1 cellular context compared by ENCODE assay signal in the genomic region with DNA sequence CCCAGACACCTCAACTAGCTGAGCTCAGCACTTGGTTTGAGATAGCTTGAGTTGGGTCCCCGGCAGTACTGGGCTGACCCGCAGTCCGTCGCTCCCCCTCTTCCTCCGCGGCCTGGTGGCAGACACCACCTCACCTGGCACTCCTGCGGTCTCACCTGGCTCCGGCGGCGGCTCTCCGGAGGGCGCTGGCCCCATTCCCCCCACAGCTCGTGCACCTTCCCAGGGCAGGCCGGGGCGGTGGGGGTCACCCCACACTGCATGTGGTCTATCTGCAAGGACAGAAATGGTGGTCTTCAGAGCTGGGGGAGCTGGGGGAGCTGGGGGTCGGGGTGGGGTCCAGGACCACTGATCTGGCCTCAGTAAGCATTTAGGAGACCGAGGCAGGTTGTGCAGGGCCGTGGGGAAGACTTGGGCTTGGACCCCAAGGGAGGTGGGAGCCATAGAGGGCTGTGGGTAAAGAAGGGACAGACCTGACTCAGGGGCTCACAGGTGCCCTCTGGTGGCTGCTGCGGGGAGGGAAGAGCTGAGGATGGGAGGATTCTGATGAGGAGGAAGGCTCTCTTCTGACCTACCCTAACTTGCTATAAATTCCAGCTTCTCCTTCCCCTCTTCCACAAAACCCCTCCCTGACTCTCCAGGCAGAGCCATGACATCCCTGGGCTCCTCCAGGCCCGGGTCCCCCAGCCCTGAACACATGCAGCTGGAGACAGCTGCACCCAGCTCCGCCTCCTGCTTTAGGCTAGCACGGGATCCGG.
A peak's percentile ranks its signal among the peaks of the same experiment; 100 is the strongest.
TF ChIP-seq lines count a peak whose summit lies in the region.

No MANE protein-coding gene starts in this region.

TF ChIP-seq in K562, 482 proteins besides CTCF, POLR2A, EP300 and RAD21:
- TF ChIP-seq ZNF263 (CRISPR knock-in tag; IDR thresholded peaks at IDR 0.05; ENCODE audit: borderline replicate concordance) (peak; percentile 34; the same call in 1 of the 2 replicates), RBM25 (IDR thresholded peaks at IDR 0.05; ENCODE audit: low read depth, low read length, severe bottlenecking) (peak; percentile 47), MEF2D (tag; conservative IDR thresholded peaks at IDR 0.05; ENCODE audit: low read depth) (no peak), SPI1 (IDR thresholded peaks at IDR 0.05; ENCODE audit: borderline replicate concordance, low read depth, low read length) (peak; percentile 9; the same call in 1 of the 2 replicates), TCFL5 (CRISPR knock-in tag; conservative IDR thresholded peaks at IDR 0.05) (no peak), SRSF1 (IDR thresholded peaks at IDR 0.05; ENCODE audit: low read depth, low read length) (no peak), ZC3H11A (IDR thresholded peaks at IDR 0.05; ENCODE audit: low read depth, low read length) (no peak), SAP30 (IDR thresholded peaks at IDR 0.05; ENCODE audit: borderline replicate concordance, insufficient read depth, low read depth, low read length, poor library complexity, severe bottlenecking) (no peak), MXI1 (IDR thresholded peaks at IDR 0.05; ENCODE audit: low read depth, low read length) (no peak), SP2 (IDR thresholded peaks at IDR 0.05; ENCODE audit: extremely low read depth, low read depth, low read length, poor library complexity, severe bottlenecking) (peak; percentile 34), JUND (IDR thresholded peaks at IDR 0.05; ENCODE audit: borderline replicate concordance, low read depth, low read length) (peak; percentile 47; the same call in 1 of the 2 replicates), JUND (tag; IDR thresholded peaks at IDR 0.05; ENCODE audit: borderline replicate concordance, low read depth, low read length) (no peak), BCOR (IDR thresholded peaks at IDR 0.05) (peak; percentile 48; the same call in 1 of the 2 replicates), KLF16 (IDR thresholded peaks at IDR 0.05) (peak; percentile 64; the same call in 1 of the 2 replicates), CBX1 (IDR thresholded peaks at IDR 0.05; ENCODE audit: low read depth) (peak; percentile 47; the same call in 1 of the 2 replicates), RB1 (IDR thresholded peaks at IDR 0.05; ENCODE audit: low read depth) (peak; percentile 39; the same call in 1 of the 2 replicates), PHB (CRISPR knock-in tag; IDR thresholded peaks at IDR 0.05) (no peak), LARP7 (IDR thresholded peaks at IDR 0.05) (no peak), HCFC1 (IDR thresholded peaks at IDR 0.05; ENCODE audit: low read depth, low read length) (0 out of 2 replicates have a peak, but pooled peaks have one; percentile 25), KDM1A (IDR thresholded peaks at IDR 0.05) (peak in 1 of 2 experiments; percentile 66; a peak in 2 of 4 replicates), PTBP1 (IDR thresholded peaks at IDR 0.05; ENCODE audit: low read depth, low read length) (peak; percentile 75; the same call in 1 of the 2 replicates), PRMT5 (CRISPR knock-in tag; IDR thresholded peaks at IDR 0.05) (no peak), ZFP36 (IDR thresholded peaks at IDR 0.05; ENCODE audit: low read depth, low read length, partially characterized antibody) (peak; percentile 89), SMC3 (conservative IDR thresholded peaks at IDR 0.05; ENCODE audit: insufficient read depth, low read depth, low read length) (peak; percentile 70), NR2C2 (CRISPR knock-in tag; IDR thresholded peaks at IDR 0.05) (no peak), NR2C2 (tag; IDR thresholded peaks at IDR 0.05) (no peak), RCOR1 (IDR thresholded peaks at IDR 0.05; ENCODE audit: borderline replicate concordance in 1 of 2, low read depth in 2 of 2, low read length in 2 of 2) (peak; percentile 66 to 90; a peak in 3 of 4 replicates), KAT2B (IDR thresholded peaks at IDR 0.05; ENCODE audit: low read depth, low read length) (no peak)
- TF ChIP-seq, protein P1, sequence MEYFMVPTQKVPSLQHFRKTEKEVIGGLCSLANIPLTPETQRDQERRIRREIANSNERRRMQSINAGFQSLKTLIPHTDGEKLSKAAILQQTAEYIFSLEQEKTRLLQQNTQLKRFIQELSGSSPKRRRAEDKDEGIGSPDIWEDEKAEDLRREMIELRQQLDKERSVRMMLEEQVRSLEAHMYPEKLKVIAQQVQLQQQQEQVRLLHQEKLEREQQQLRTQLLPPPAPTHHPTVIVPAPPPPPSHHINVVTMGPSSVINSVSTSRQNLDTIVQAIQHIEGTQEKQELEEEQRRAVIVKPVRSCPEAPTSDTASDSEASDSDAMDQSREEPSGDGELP (CRISPR knock-in tag; IDR thresholded peaks at IDR 0.05; ENCODE audit: borderline replicate concordance): peak; percentile 47; the same call in 1 of the 2 replicates
- TF ChIP-seq, protein P2, sequence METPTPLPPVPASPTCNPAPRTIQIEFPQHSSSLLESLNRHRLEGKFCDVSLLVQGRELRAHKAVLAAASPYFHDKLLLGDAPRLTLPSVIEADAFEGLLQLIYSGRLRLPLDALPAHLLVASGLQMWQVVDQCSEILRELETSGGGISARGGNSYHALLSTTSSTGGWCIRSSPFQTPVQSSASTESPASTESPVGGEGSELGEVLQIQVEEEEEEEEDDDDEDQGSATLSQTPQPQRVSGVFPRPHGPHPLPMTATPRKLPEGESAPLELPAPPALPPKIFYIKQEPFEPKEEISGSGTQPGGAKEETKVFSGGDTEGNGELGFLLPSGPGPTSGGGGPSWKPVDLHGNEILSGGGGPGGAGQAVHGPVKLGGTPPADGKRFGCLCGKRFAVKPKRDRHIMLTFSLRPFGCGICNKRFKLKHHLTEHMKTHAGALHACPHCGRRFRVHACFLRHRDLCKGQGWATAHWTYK (CRISPR knock-in tag; IDR thresholded peaks at IDR 0.05): no peak
